26 cellular contexts compared by ENCODE assay signal in the genomic region with DNA sequence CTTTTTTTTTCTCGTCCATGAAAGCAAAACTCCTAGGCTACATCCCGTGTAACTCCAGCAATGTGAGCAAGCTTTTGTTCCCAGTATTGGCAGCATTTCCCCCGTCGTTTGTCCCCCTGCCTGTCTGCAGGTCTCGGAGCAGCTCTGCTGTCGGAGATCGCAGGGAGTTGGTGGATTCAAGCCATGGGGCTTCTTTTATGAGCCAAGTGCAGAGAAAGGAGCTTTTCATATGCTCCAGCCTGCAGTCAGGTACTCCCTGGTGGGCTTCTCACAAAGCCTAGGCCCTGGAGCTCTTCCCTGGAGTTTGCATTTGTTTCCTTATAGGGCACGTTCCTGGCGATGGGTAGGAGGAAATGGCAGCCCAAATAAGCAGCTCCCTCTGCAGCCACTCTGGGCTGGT.
A peak's percentile ranks its signal among the peaks of the same experiment; 100 is the strongest.
DNase-seq lines count a peak whose midpoint lies in the region; ATAC-seq, FAIRE-seq and TF ChIP-seq lines count a peak whose summit lies in the region.
"Had no signal": no experiment of that assay in that cellular context is flagged by ENCODE, and none has a peak within 500 bp of the region (broad histone marks: within the 10 kb centered on the region; RNA-seq: fewer than 3 reads in every experiment).

No MANE protein-coding gene starts in this region.

- no peak for TF ChIP-seq CTCF in nephron (IDR thresholded peaks at IDR 0.05; ENCODE audit: unreplicated experiment in 3 of 3)

- ATAC-seq in GM18517 (IDR thresholded peaks at IDR 0.05; ENCODE audit: unreplicated experiment): no peak
- ATAC-seq in GM21619 (IDR thresholded peaks at IDR 0.05; ENCODE audit: unreplicated experiment): no peak
- ATAC-seq: gastrocnemius medialis; natural killer cell; stimulated activated naive CD8-positive, alpha-beta T cell treated with anti-CD3 and anti-CD28 coated beads, Interleukin-15, amount 100 ng/mL, for 72 hours; upper lobe of right lung had no signal

- peak overlapping the region; percentile 47 to 91 (median 78) for H3K27ac Mint-ChIP-seq in nephron
- H3K27ac Mint-ChIP-seq: activated naive CD8-positive, alpha-beta T cell treated with anti-CD3 and anti-CD28 coated beads, Interleukin-2, amount 10 ng/mL, durations not matched to agents 7 days and 5 days; activated T-helper 1 cell treated with anti-CD3 and anti-CD28 coated beads, Interleukin-12 subunit alpha, Interleukin-12 subunit beta, Interleukin-2, Interleukin-4 antibody, amounts not matched to agents 30 ng/mL and 10 ng/mL and 1 ng/mL, durations not matched to agents 14 hours and 24 hours and 36 hours; natural killer cell; stimulated activated naive CD8-positive, alpha-beta T cell treated with anti-CD3 and anti-CD28 coated beads, Interleukin-15, amount 100 ng/mL, for 72 hours had no signal

- FAIRE-seq in GM19239 (lab: Jason Lieb, UNC): no peak
- FAIRE-seq: A204.1, bronchial epithelial cell, keratinocyte, small intestine had no signal

- H3K9me3 Mint-ChIP-seq in nephron: no peaks in the 10 kb centered on the region
- H3K9me3 Mint-ChIP-seq: activated naive CD8-positive, alpha-beta T cell treated with anti-CD3 and anti-CD28 coated beads, Interleukin-2, amount 10 ng/mL, durations not matched to agents 7 days and 5 days; activated T-helper 1 cell treated with anti-CD3 and anti-CD28 coated beads, Interleukin-12 subunit alpha, Interleukin-12 subunit beta, Interleukin-2, Interleukin-4 antibody, amounts not matched to agents 30 ng/mL and 10 ng/mL and 1 ng/mL, durations not matched to agents 14 hours and 24 hours and 36 hours; natural killer cell; stimulated activated naive CD8-positive, alpha-beta T cell treated with anti-CD3 and anti-CD28 coated beads, Interleukin-15, amount 100 ng/mL, for 72 hours had no signal

- DNase-seq in COR-L47 (lab: John Stamatoyannopoulos, UW): peak; percentile 23
- peak; percentile 98 for DNase-seq in NCI-H2081 treated with DMSO at 0.1 percent for 48 hours (lab: John Stamatoyannopoulos, UW)
- DNase-seq in globus pallidus (ENCODE audit: low spot score): peak; percentile 79
- no peak for DNase-seq in GM19239 (ENCODE audit: insufficient read length, low spot score)
- DNase-seq in HUDEP-2 (lab: John Stamatoyannopoulos, UW; ENCODE audit: unreplicated experiment in 76 of 76): no peak
- DNase-seq: activated naive CD8-positive, alpha-beta T cell treated with anti-CD3 and anti-CD28 coated beads, Interleukin-2, amount 10 ng/mL, durations not matched to agents 7 days and 5 days; gastrocnemius medialis; GDM1; KG1; mesenchymal stem cell; MV-4-11; natural killer cell; NCI-H2029 treated with DMSO at 0.1 percent for 48 hours; NCI-H526 treated with DMSO at 0.1 percent for 48 hours; Right ventricle myocardium superior; small intestine; stimulated activated CD4-positive, alpha-beta T cell treated with anti-CD3 and anti-CD28 coated beads, Interleukin-4, amount 100 ng/mL, for 1 hour; stimulated activated naive CD8-positive, alpha-beta T cell treated with anti-CD3 and anti-CD28 coated beads, Interleukin-15, amount 100 ng/mL, for 72 hours; upper lobe of right lung had no signal

- H3K4me3 Mint-ChIP-seq in nephron: no peak overlapping the region
- H3K4me3 Mint-ChIP-seq: activated naive CD8-positive, alpha-beta T cell treated with anti-CD3 and anti-CD28 coated beads, Interleukin-2, amount 10 ng/mL, durations not matched to agents 7 days and 5 days; activated T-helper 1 cell treated with anti-CD3 and anti-CD28 coated beads, Interleukin-12 subunit alpha, Interleukin-12 subunit beta, Interleukin-2, Interleukin-4 antibody, amounts not matched to agents 30 ng/mL and 10 ng/mL and 1 ng/mL, durations not matched to agents 14 hours and 24 hours and 36 hours; natural killer cell; stimulated activated naive CD8-positive, alpha-beta T cell treated with anti-CD3 and anti-CD28 coated beads, Interleukin-15, amount 100 ng/mL, for 72 hours had no signal

- H3K4me1 Mint-ChIP-seq in nephron: peaks cover 20% of the 10 kb centered on the region
- H3K4me1 Mint-ChIP-seq: activated naive CD8-positive, alpha-beta T cell treated with anti-CD3 and anti-CD28 coated beads, Interleukin-2, amount 10 ng/mL, durations not matched to agents 7 days and 5 days; natural killer cell; stimulated activated naive CD8-positive, alpha-beta T cell treated with anti-CD3 and anti-CD28 coated beads, Interleukin-15, amount 100 ng/mL, for 72 hours had no signal

- no peaks in the 10 kb centered on the region for H3K36me3 Mint-ChIP-seq in nephron (ENCODE audit: low read depth)
- H3K36me3 Mint-ChIP-seq: activated naive CD8-positive, alpha-beta T cell treated with anti-CD3 and anti-CD28 coated beads, Interleukin-2, amount 10 ng/mL, durations not matched to agents 7 days and 5 days; natural killer cell had no signal

- H3K27me3 Mint-ChIP-seq in nephron (ENCODE audit: low read depth): no peaks in the 10 kb centered on the region
- H3K27me3 Mint-ChIP-seq: stimulated activated naive CD8-positive, alpha-beta T cell treated with anti-CD3 and anti-CD28 coated beads, Interleukin-15, amount 100 ng/mL, for 72 hours had no signal

Comparison
In these comparisons a context has a peak if more than half of its experiments do, and no peak if none do; other contexts are left out.
1. DNase-seq: peak in COR-L47 (single experiment), NCI-H2081 treated with DMSO at 0.1 percent for 48 hours (single experiment) and globus pallidus (single experiment); none in GM19239 (single experiment) and HUDEP-2 (0 of 76).